1 cellular context compared by ENCODE assay signal in the genomic region with DNA sequence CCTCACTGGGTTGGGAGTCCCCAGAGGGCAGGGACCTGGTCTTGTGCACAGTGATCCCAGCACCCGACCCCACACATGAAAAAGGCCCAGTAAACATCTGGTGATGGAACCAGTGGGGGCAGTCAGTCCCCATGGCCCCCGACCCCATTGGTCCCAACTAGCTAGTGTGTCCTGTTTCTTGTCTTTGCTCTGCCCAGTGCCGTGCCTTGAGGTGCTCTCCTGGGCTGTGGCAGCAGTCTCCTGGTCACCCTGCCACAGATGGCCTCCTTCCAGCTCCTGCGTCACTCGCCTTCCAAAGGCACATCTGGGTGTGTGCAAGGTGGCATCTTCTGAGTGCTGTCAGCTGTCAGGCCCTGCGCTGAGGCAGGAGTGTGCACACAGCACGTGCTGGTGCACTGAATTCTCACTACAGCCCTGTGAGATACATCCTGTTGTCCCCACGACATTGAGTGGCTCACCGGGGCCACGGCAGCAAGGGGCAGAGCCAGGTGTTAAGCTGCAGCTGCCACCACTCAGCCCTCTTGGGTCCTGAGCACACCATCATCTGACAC.
TF ChIP-seq lines count a peak whose summit lies in the region.

No MANE protein-coding gene starts in this region.

TF ChIP-seq in H1, 55 proteins besides CTCF, POLR2A, EP300 and RAD21:
- TF ChIP-seq TAF7 (optimal IDR thresholded peaks at IDR 0.05; ENCODE audit: borderline replicate concordance, low read depth, low read length) (no peak), ZNF274 (IDR thresholded peaks at IDR 0.05; ENCODE audit: borderline replicate concordance, extremely low read depth, low read length) (no peak), RXRA (IDR thresholded peaks at IDR 0.05; ENCODE audit: insufficient read depth, low read depth, low read length) (no peak), GTF2F1 (IDR thresholded peaks at IDR 0.05; ENCODE audit: borderline replicate concordance, low read depth, low read length) (no peak)
